12 cellular contexts compared by ENCODE assay signal in the genomic region with DNA sequence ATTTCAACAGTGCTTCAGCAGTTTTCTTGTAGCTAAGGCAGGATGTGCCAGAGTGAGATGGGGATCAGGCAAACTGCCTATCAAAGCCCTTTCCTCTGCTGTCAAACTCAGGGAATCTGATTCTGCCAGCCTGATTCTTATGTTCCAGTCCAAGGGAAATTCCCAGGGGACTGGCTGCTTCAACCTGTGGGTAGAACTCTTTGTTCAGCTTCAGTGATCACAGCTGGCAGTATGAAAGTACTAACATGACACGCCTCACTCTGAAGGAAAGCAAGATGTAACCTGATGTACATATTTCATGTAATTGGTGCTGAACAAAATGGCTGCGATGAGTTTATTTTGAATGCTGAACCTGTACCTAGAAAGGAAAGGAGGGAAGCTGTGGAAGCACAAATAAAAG. TPM values are rescaled to one million over a fixed set of nuclear protein-coding genes. Genes with fewer than 3 reads are reported as not detected.
DNase-seq lines count a peak whose midpoint lies in the region; ATAC-seq and TF ChIP-seq lines count a peak whose summit lies in the region.
"Had no signal": no experiment of that assay in that cellular context is flagged by ENCODE, and none has a peak within 500 bp of the region (broad histone marks: within the 10 kb centered on the region; RNA-seq: fewer than 3 reads in every experiment).

No MANE protein-coding gene starts in this region.

- H3K27me3 Mint-ChIP-seq in activated T-cell treated with anti-CD3 and anti-CD28 coated beads, Interleukin-2, amount 50 U/mL, for 4 hours (ENCODE audit: low read depth), result peaks cover 11% of the 10 kb centered on the region
- peaks cover 2% of the 10 kb centered on the region for H3K27me3 Mint-ChIP-seq in endothelial cell (ENCODE audit: unreplicated experiment)

- H3K4me1 Mint-ChIP-seq in activated T-cell treated with anti-CD3 and anti-CD28 coated beads, Interleukin-2, amount 50 U/mL, for 4 hours (ENCODE audit: low read depth), result no peaks in the 10 kb centered on the region
- H3K4me1 Mint-ChIP-seq in endothelial cell (ENCODE audit: unreplicated experiment), result peaks cover 21% of the 10 kb centered on the region
- H3K4me1 Mint-ChIP-seq: CD8-positive, alpha-beta memory T cell had no signal

- intact Hi-C loops in cardiac septum (cut with DNase I), result no loop called here

- no peak overlapping the region for H3K27ac Mint-ChIP-seq in endothelial cell (ENCODE audit: unreplicated experiment)
- H3K27ac Mint-ChIP-seq: CD8-positive, alpha-beta memory T cell had no signal

- no peak overlapping the region for H3K4me3 Mint-ChIP-seq in activated T-cell treated with anti-CD3 and anti-CD28 coated beads, Interleukin-2, amount 50 U/mL, for 4 hours
- no peak overlapping the region for H3K4me3 Mint-ChIP-seq in endothelial cell (ENCODE audit: unreplicated experiment)
- H3K4me3 Mint-ChIP-seq: CD8-positive, alpha-beta memory T cell had no signal

- DNase-seq in NCI-H2029 (lab: John Stamatoyannopoulos, UW), result peak; percentile 61
- no peak for DNase-seq in activated T-cell treated with anti-CD3 and anti-CD28 coated beads, Interleukin-2, amount 50 U/mL, for 4 hours
- DNase-seq in endothelial cell (ENCODE audit: low spot score), result no peak
- no peak for DNase-seq in cardiac septum (ENCODE audit: low spot score)
- DNase-seq in D341Med (ENCODE audit: low spot score), result no peak
- DNase-seq: activated effector memory CD4-positive, alpha-beta T cell treated with anti-CD3 and anti-CD28 coated beads, Interleukin-2, amount 50 U/mL, for 16 hours; CD8-positive, alpha-beta memory T cell; cortex of kidney; stimulated activated CD4-positive, alpha-beta T cell treated with anti-CD3 and anti-CD28 coated beads, Interleukin-2, amount 100 ng/mL, for 48 hours had no signal

- H3K36me3 Mint-ChIP-seq in activated T-cell treated with anti-CD3 and anti-CD28 coated beads, Interleukin-2, amount 50 U/mL, for 4 hours (ENCODE audit: insufficient read depth), result no peaks in the 10 kb centered on the region
- peaks cover 12% of the 10 kb centered on the region for H3K36me3 Mint-ChIP-seq in endothelial cell (ENCODE audit: low read depth, unreplicated experiment)
- H3K36me3 Mint-ChIP-seq: CD8-positive, alpha-beta memory T cell had no signal

- ATAC-seq in GM18502 (IDR thresholded peaks at IDR 0.05; ENCODE audit: poor library complexity, unreplicated experiment) (peak; percentile 90), HG02763 (IDR thresholded peaks at IDR 0.05; ENCODE audit: unreplicated experiment) (peak; percentile 70), esophagus mucosa (peak; percentile 58)
- ATAC-seq in activated T-cell treated with anti-CD3 and anti-CD28 coated beads, Interleukin-2, amount 50 U/mL, for 4 hours, result no peak

- H3K9me3 Mint-ChIP-seq in activated T-cell treated with anti-CD3 and anti-CD28 coated beads, Interleukin-2, amount 50 U/mL, for 4 hours, result peaks cover 4% of the 10 kb centered on the region
- peaks cover 7% of the 10 kb centered on the region for H3K9me3 Mint-ChIP-seq in endothelial cell (ENCODE audit: unreplicated experiment)

- TF ChIP-seq CTCF in endothelial cell (IDR thresholded peaks at IDR 0.05; ENCODE audit: unreplicated experiment), result no peak

RNA-seq across cellular contexts. Expression of gene SLC5A9, which starts 40.1 kb away (rescaled TPM):
- total RNA-seq in esophagus mucosa (not detected), endothelial cell (ENCODE audit: unreplicated experiment) (1.1 TPM), cardiac septum (0.57 TPM)
- total RNA-seq in activated T-cell treated with anti-CD3 and anti-CD28 coated beads, Interleukin-2, amount 50 U/mL, for 4 hours, result not detected
- total RNA-seq: CD8-positive, alpha-beta memory T cell had no signal

Comparison
In these comparisons a context has a peak if more than half of its experiments do, and no peak if none do; other contexts are left out.
1. ATAC-seq: peak in GM18502 (single experiment), HG02763 (single experiment) and esophagus mucosa (single experiment); none in activated T-cell treated with anti-CD3 and anti-CD28 coated beads, Interleukin-2, amount 50 U/mL, for 4 hours (0 of 2).